In the genomic region with DNA sequence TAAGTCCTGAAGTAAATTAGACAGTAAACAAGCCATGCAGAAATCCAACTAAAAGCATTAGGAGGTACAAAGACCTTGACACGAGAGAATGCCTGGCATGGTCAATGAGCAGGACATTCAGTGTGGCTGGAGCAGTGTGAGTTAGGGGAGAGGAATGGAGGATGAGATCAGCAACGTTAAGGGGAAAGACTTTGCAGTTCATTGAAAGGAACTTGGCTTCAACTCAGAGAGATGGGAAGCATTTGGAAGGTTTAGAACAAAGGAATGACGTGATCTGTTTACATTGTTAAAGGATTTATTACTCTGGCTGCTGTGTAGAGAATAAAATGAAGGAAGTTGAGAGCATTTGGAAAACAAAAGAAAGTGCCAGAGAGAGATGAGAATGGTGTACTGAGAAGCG, we compare ENCODE assay signal across 11 cellular contexts.
DNase-seq lines count a peak whose midpoint lies in the region; ATAC-seq lines count a peak whose summit lies in the region.
"Had no signal": no experiment of that assay in that cellular context is flagged by ENCODE, and none has a peak within 500 bp of the region (broad histone marks: within the 10 kb centered on the region; RNA-seq: fewer than 3 reads in every experiment).

No MANE protein-coding gene starts in this region.

- DNase-seq in ACHN (peak; percentile 76), HT1080 (ENCODE audit: low read depth) (peak; percentile 82), adipocyte (ENCODE audit: low read depth) (peak; percentile 58), iPS-NIHi11 (ENCODE audit: low spot score) (peak; percentile 56)
- DNase-seq in effector memory CD4-positive, alpha-beta T cell, result no peak
- DNase-seq: activated naive CD4-positive, alpha-beta T cell treated with anti-CD3 and anti-CD28 coated beads for 36 hours; T-cell had no signal

- ATAC-seq in GM19324 (IDR thresholded peaks at IDR 0.05; ENCODE audit: low FRiP score, unreplicated experiment), result no peak
- ATAC-seq in HG03442 (IDR thresholded peaks at IDR 0.05; ENCODE audit: unreplicated experiment), result no peak
- no peak for ATAC-seq in GM19455 (IDR thresholded peaks at IDR 0.05; ENCODE audit: unreplicated experiment)
- ATAC-seq: K562, T-cell had no signal

- peaks cover 5% of the 10 kb centered on the region for H3K4me1 ChIP-seq in adipocyte (ENCODE audit: control insufficient read depth, insufficient read depth, low read length)
- no peaks in the 10 kb centered on the region for H3K4me1 ChIP-seq in effector memory CD4-positive, alpha-beta T cell (ENCODE audit: control insufficient read depth, insufficient read depth, low read length, poor library complexity, severe bottlenecking)

- no peak overlapping the region for H3K27ac ChIP-seq in effector memory CD4-positive, alpha-beta T cell (ENCODE audit: insufficient read depth, low read length, poor library complexity, severe bottlenecking)

- in situ Hi-C loops in ACHN (cut with HindIII; ENCODE audit: low pct_ligation_motif_present, low pct_unique_long_range_greater_than_20kb, low sequenced_read_pairs), result no loop called here

- H3K9me3 ChIP-seq in adipocyte (ENCODE audit: control insufficient read depth, low read length), result no peaks in the 10 kb centered on the region
- H3K9me3 ChIP-seq in effector memory CD4-positive, alpha-beta T cell (ENCODE audit: control insufficient read depth, low read length), result no peaks in the 10 kb centered on the region

- no peaks in the 10 kb centered on the region for H3K27me3 ChIP-seq in adipocyte (replicated peaks; ENCODE audit: control insufficient read depth, insufficient read depth, low read length)
- H3K27me3 ChIP-seq in effector memory CD4-positive, alpha-beta T cell (replicated peaks; ENCODE audit: control insufficient read depth, insufficient read depth, low read length, poor library complexity, severe bottlenecking), result no peaks in the 10 kb centered on the region

- no peak overlapping the region for H3K4me3 ChIP-seq in adipocyte (ENCODE audit: low read length)
- H3K4me3 ChIP-seq in effector memory CD4-positive, alpha-beta T cell (ENCODE audit: insufficient read depth, low read depth, low read length, poor library complexity, severe bottlenecking), result no peak overlapping the region
- H3K4me3 ChIP-seq: K562 had no signal

- H3K36me3 ChIP-seq in adipocyte (ENCODE audit: control insufficient read depth, insufficient read depth, low read length, severe bottlenecking), result no peaks in the 10 kb centered on the region
- no peaks in the 10 kb centered on the region for H3K36me3 ChIP-seq in effector memory CD4-positive, alpha-beta T cell (ENCODE audit: control insufficient read depth, insufficient read depth, low read length)

- H3K9ac ChIP-seq in adipocyte (ENCODE audit: low read length), result no peak overlapping the region

Comparison
In these comparisons a context has a peak if more than half of its experiments do, and no peak if none do; other contexts are left out.
1. DNase-seq: peak in ACHN (single experiment), HT1080 (single experiment), adipocyte (single experiment) and iPS-NIHi11 (single experiment); none in effector memory CD4-positive, alpha-beta T cell (0 of 3).